In genomic region chr6:33634203-33634727, GRCh38 we compare ENCODE assay signal across 1 cellular context.
TF ChIP-seq lines count a peak whose summit lies in the region.

No MANE protein-coding gene starts in this region.

TF ChIP-seq in endothelial cell of umbilical vein, 7 proteins besides CTCF, POLR2A, EP300 and RAD21:
- TF ChIP-seq GATA2 (IDR thresholded peaks at IDR 0.05; ENCODE audit: insufficient read depth, insufficient read length, low read depth, low read length) (no peak), MYC (IDR thresholded peaks at IDR 0.05; ENCODE audit: low read depth, low read length) (no peak), MAX (IDR thresholded peaks at IDR 0.05; ENCODE audit: insufficient read depth, insufficient read length) (no peak), POLR2AphosphoS5 (IDR thresholded peaks at IDR 0.05; ENCODE audit: insufficient read depth, low read depth, low read length) (no peak), EZH2 (IDR thresholded peaks at IDR 0.05; ENCODE audit: borderline replicate concordance, low read depth, low read length, severe bottlenecking) (no peak), FOS (IDR thresholded peaks at IDR 0.05; ENCODE audit: borderline replicate concordance, insufficient read depth, low read length) (no peak), JUN (IDR thresholded peaks at IDR 0.05; ENCODE audit: borderline replicate concordance, insufficient read depth, insufficient read length, low read depth) (no peak)
